ENCODE assay signal across 16 cellular contexts in the genomic region with DNA sequence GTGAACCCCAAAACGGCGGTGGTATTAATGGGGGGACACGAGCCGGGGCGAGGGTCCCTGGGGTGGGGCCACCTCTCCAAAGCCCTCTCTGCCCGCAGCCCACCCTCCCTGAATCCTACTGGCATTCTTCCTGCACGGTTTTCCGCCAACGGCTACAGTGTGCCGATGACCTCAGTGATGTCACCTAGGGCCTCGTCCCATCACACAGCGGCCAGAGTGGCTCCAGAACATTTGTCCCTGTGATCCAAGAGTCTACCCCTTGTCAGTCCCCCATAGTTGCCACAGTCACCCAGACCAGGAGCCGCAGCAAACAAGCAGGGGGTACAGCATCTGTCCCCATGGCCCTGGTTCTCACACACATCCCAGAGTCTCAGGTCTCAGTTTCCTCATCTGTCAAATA.
"Had no signal": no experiment of that assay in that cellular context is flagged by ENCODE, and none has a peak within 500 bp of the region (broad histone marks: within the 10 kb centered on the region; RNA-seq: fewer than 3 reads in every experiment).

No MANE protein-coding gene starts in this region.

- H3K36me3 ChIP-seq: SJSA1, suprapubic skin had no signal

- H3K36me3 Mint-ChIP-seq: activated naive CD4-positive, alpha-beta T cell treated with anti-CD3 and anti-CD28 coated beads, Interleukin-2, amount 50 U/mL, for 72 hours; brain; naive B cell had no signal

- H3K9me3 ChIP-seq: SJSA1, suprapubic skin had no signal

- ATAC-seq: left cardiac atrium had no signal

- H3K4me1 ChIP-seq: SJSA1 had no signal

- H3K9me3 Mint-ChIP-seq: activated naive CD4-positive, alpha-beta T cell treated with anti-CD3 and anti-CD28 coated beads, Interleukin-2, amount 50 U/mL, for 72 hours; brain; naive B cell had no signal

- H3K4me3 Mint-ChIP-seq: brain had no signal

- H3K27me3 ChIP-seq: SJSA1, suprapubic skin had no signal

- H3K27me3 Mint-ChIP-seq: brain, naive B cell had no signal

- H3K27ac ChIP-seq: SJSA1, suprapubic skin had no signal

- H3K4me3 ChIP-seq: SJSA1, suprapubic skin had no signal

- DNase-seq: activated CD4-positive, alpha-beta T cell treated with anti-CD3 and anti-CD28 coated beads, Interleukin-2, amount 50 U/mL, for 1 hour; activated effector memory CD4-positive, alpha-beta T cell treated with Interleukin-2 at 50 U/mL for 16 hours; cortex of kidney; effector memory CD4-positive, alpha-beta T cell; head of caudate nucleus; left cardiac atrium; naive B cell; nucleus accumbens; posterior cingulate gyrus; stimulated activated CD4-positive, alpha-beta T cell treated with anti-CD3 and anti-CD28 coated beads, Interleukin-4, amount 100 ng/mL, for 1 hour; stimulated activated naive CD8-positive, alpha-beta T cell treated with anti-CD3 and anti-CD28 coated beads, Interleukin-15, Interleukin-2, amounts not matched to agents 100 U/mL and 50 U/mL, for 24 hours; trophoblast cell had no signal
